Comparison of ENCODE assay signal across 12 cellular contexts in the genomic region with DNA sequence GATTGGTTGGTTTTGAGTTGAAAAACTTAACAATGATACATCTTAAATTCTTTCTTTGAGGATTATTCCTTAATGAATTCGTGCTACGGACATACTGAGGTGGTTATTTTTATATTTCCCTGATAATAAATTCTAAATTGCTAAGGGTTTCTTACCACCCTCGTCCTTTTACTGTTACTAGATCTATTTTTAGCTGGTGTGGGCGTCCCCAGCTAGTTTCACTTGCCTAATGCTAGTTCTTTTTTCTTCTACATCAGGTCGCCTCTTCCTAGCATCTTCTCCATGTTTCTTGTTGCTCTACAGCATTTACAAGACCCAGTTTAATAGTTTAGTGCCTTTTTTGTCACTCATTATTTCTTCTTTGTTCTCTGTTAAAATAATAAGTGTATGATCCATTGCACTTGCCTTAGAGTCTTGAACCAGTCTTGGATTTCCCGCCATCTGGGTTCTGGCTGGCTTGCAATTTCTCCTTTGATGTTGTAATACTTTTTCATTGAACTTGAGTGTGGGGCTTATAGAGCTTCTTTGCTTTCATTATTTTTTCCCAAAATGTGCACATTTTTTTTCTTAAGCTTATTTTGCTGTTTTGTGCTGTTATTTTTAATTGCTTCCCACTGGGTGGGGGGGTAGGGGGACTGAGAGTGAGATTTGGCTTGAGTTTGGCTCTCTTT. TPM values are rescaled to one million over a fixed set of nuclear protein-coding genes. Genes with fewer than 3 reads are reported as not detected.
DNase-seq lines count a peak whose midpoint lies in the region; ATAC-seq and TF ChIP-seq lines count a peak whose summit lies in the region.
"Had no signal": no experiment of that assay in that cellular context is flagged by ENCODE, and none has a peak within 500 bp of the region (broad histone marks: within the 10 kb centered on the region; RNA-seq: fewer than 3 reads in every experiment).

No MANE protein-coding gene starts in this region.

- ATAC-seq in GM18511 (IDR thresholded peaks at IDR 0.05; ENCODE audit: unreplicated experiment) (peak; percentile 69), HG03175 (IDR thresholded peaks at IDR 0.05; ENCODE audit: unreplicated experiment) (peak; percentile 61), left cardiac atrium (no peak)
- ATAC-seq: CD8-positive, alpha-beta T cell; GM23338 had no signal

- POLR2A ChIA-PET in GM10248 (lab: Yijun Ruan, JAX), result interaction anchor here (0.6 kb wide), 1 partner anchor 27 kb away, joined by 8 read pairs; no protein-coding TSS in a partner anchor

- H3K9me3 Mint-ChIP-seq in activated naive CD8-positive, alpha-beta T cell treated with anti-CD3 and anti-CD28 coated beads for 36 hours, result no peaks in the 10 kb centered on the region
- no peaks in the 10 kb centered on the region for H3K9me3 Mint-ChIP-seq in chondrocyte (ENCODE audit: low read depth)
- H3K9me3 Mint-ChIP-seq: CD8-positive, alpha-beta T cell; GM23338 had no signal

- H3K27ac Mint-ChIP-seq in activated naive CD8-positive, alpha-beta T cell treated with anti-CD3 and anti-CD28 coated beads for 36 hours, result peak overlapping the region; percentile 66
- H3K27ac Mint-ChIP-seq in chondrocyte (ENCODE audit: unreplicated experiment), result no peak overlapping the region
- H3K27ac Mint-ChIP-seq: CD8-positive, alpha-beta T cell; GM23338 had no signal

- H3K27me3 Mint-ChIP-seq in activated naive CD8-positive, alpha-beta T cell treated with anti-CD3 and anti-CD28 coated beads for 36 hours, result peaks cover 4% of the 10 kb centered on the region
- H3K27me3 Mint-ChIP-seq in chondrocyte (ENCODE audit: low read depth), result peaks cover 83% of the 10 kb centered on the region

- intact Hi-C loops in left cardiac atrium (cut with DNase I), result no loop called here

- peaks cover 29% of the 10 kb centered on the region for H3K4me1 Mint-ChIP-seq in activated naive CD8-positive, alpha-beta T cell treated with anti-CD3 and anti-CD28 coated beads for 36 hours
- H3K4me1 Mint-ChIP-seq in chondrocyte (ENCODE audit: low read depth), result no peaks in the 10 kb centered on the region

- no peak for TF ChIP-seq CTCF in GM10248 (IDR thresholded peaks at IDR 0.05; ENCODE audit: control extremely low read depth, extremely low read depth, low read depth, missing control alignments)
- TF ChIP-seq CTCF in chondrocyte (IDR thresholded peaks at IDR 0.05), result no peak

- no peak overlapping the region for H3K4me3 Mint-ChIP-seq in activated naive CD8-positive, alpha-beta T cell treated with anti-CD3 and anti-CD28 coated beads for 36 hours
- H3K4me3 Mint-ChIP-seq in chondrocyte (ENCODE audit: unreplicated experiment), result no peak overlapping the region
- H3K4me3 Mint-ChIP-seq: CD8-positive, alpha-beta T cell; GM23338 had no signal

- peaks cover 8% of the 10 kb centered on the region for H3K36me3 Mint-ChIP-seq in activated naive CD8-positive, alpha-beta T cell treated with anti-CD3 and anti-CD28 coated beads for 36 hours
- no peaks in the 10 kb centered on the region for H3K36me3 Mint-ChIP-seq in chondrocyte (ENCODE audit: low read depth)
- H3K36me3 Mint-ChIP-seq: CD8-positive, alpha-beta T cell had no signal

- DNase-seq in GM10248 (ENCODE audit: extremely low spot score) (peak; percentile 27), chondrocyte (ENCODE audit: low spot score) (no peak), left cardiac atrium (no peak), NCI-H1694 (lab: John Stamatoyannopoulos, UW) (no peak)
- no peak for DNase-seq in activated naive CD8-positive, alpha-beta T cell treated with anti-CD3 and anti-CD28 coated beads for 36 hours
- DNase-seq: CD8-positive, alpha-beta T cell; NCI-H1436 treated with DMSO at 0.1 percent for 48 hours; NCI-H524 treated with DMSO at 0.1 percent for 48 hours had no signal

- CTCF ChIA-PET in GM10248 (lab: Yijun Ruan, JAX), result interaction anchor here (1.0 to 3.5 kb wide), 10 partner anchors 9 to 135 kb away, joined by 3 to 16 read pairs (median 4); a partner anchor contains a TSS

RNA-seq across cellular contexts. Expression of a gene that starts 0.7 kb away (rescaled TPM):
- under 1 TPM in 1 of 2 experiments, not detected in 1; 0.36 TPM for total RNA-seq in activated naive CD8-positive, alpha-beta T cell treated with anti-CD3 and anti-CD28 coated beads for 36 hours
- total RNA-seq in chondrocyte (not detected in 3 replicates), left cardiac atrium (1 to 10 TPM; 5.6 to 6.8 TPM)
- total RNA-seq: CD8-positive, alpha-beta T cell; GM23338 had no signal

RNA-seq across cellular contexts. Expression of a gene that starts 28.8 kb away (rescaled TPM):
- total RNA-seq in activated naive CD8-positive, alpha-beta T cell treated with anti-CD3 and anti-CD28 coated beads for 36 hours, result 10 to 100 TPM; 11.4 to 13.1 TPM
- 0.65 to 1.0 TPM (median 0.69 TPM) in 3 replicates for total RNA-seq in chondrocyte
- total RNA-seq in left cardiac atrium, result 100 to 1,000 TPM; 220 to 440 TPM

RNA-seq across cellular contexts. Expression of a gene that starts 51.7 kb away (rescaled TPM):
- under 1 TPM; 0.88 to 0.89 TPM for total RNA-seq in activated naive CD8-positive, alpha-beta T cell treated with anti-CD3 and anti-CD28 coated beads for 36 hours
- total RNA-seq in chondrocyte, result 5.5 to 6.5 TPM (median 6.3 TPM) in 3 replicates
- 10 to 100 TPM in 1 of 2 donors, 1 to 10 TPM in 1; 8.4 to 14.3 TPM for total RNA-seq in left cardiac atrium
- total RNA-seq: CD8-positive, alpha-beta T cell had no signal

RNA-seq across cellular contexts. Expression of a gene that starts 51.9 kb away (rescaled TPM):
- 100 to 1,000 TPM; 194 to 204 TPM for total RNA-seq in activated naive CD8-positive, alpha-beta T cell treated with anti-CD3 and anti-CD28 coated beads for 36 hours
- total RNA-seq in chondrocyte (not detected in 3 replicates), left cardiac atrium (1 to 10 TPM; 1.3 to 2.7 TPM)
- total RNA-seq: ascending aorta, GM23338 had no signal

Comparison
In these comparisons a context has a peak if more than half of its experiments do, and no peak if none do; other contexts are left out.
1. ATAC-seq: peak in GM18511 (single experiment) and HG03175 (single experiment); none in left cardiac atrium (0 of 2).
2. RNA of a gene that starts 28.8 kb away (total RNA-seq): 220 to 440 TPM in left cardiac atrium; 11.4 to 13.1 TPM in activated naive CD8-positive, alpha-beta T cell treated with anti-CD3 and anti-CD28 coated beads for 36 hours and 0.65 to 1.0 TPM in chondrocyte; every median in the first group is over 10 times any median in the second.